8 cellular contexts compared by ENCODE assay signal in the genomic region with DNA sequence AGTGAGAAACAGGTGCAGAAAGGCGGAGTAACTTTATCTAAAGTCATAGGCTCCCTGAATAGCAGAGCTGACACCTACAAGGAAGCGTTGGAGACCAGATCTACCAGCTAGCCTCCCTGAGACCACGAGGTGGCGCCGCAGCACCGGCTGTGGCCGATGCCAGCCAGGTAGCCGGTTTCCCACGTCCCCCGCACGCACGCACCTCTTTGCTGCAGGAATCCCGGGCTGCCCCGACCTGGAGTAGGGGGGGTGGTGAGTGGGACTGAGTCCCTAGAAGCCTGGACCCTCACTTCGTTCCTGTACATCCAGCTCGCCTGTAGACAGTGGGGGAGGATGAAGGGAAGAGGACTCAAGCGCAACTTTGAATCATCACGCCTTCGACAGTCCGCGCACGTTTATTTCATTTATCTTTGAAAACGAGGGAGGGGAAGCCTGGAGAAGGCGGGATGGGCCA. TPM values are rescaled to one million over a fixed set of nuclear protein-coding genes. Genes with fewer than 3 reads are reported as not detected.
A peak's percentile ranks its signal among the peaks of the same experiment; 100 is the strongest.
DNase-seq lines count a peak whose midpoint lies in the region; ATAC-seq and TF ChIP-seq lines count a peak whose summit lies in the region.

No MANE protein-coding gene starts in this region.

- peaks cover 13% of the 10 kb centered on the region for H3K4me1 ChIP-seq in neuron (ENCODE audit: insufficient read depth, low read length)

- H2AFZ ChIP-seq in neuron (ENCODE audit: low read depth, low read length), result no peak overlapping the region

- H3K4me1 Mint-ChIP-seq in stimulated activated naive CD8-positive, alpha-beta T cell treated with anti-CD3 and anti-CD28 coated beads, Interleukin-15, amount 100 ng/mL, for 72 hours, result peaks cover 37% of the 10 kb centered on the region

- no peaks in the 10 kb centered on the region for H3K9me3 Mint-ChIP-seq in stimulated activated naive CD8-positive, alpha-beta T cell treated with anti-CD3 and anti-CD28 coated beads, Interleukin-15, amount 100 ng/mL, for 72 hours

- H3K27ac Mint-ChIP-seq in stimulated activated naive CD8-positive, alpha-beta T cell treated with anti-CD3 and anti-CD28 coated beads, Interleukin-15, amount 100 ng/mL, for 72 hours, result no peak overlapping the region

- H3K27me3 Mint-ChIP-seq in stimulated activated naive CD8-positive, alpha-beta T cell treated with anti-CD3 and anti-CD28 coated beads, Interleukin-15, amount 100 ng/mL, for 72 hours, result peaks cover 82% of the 10 kb centered on the region

- peak overlapping the region; percentile 79 to 84 for H3K4me3 Mint-ChIP-seq in stimulated activated naive CD8-positive, alpha-beta T cell treated with anti-CD3 and anti-CD28 coated beads, Interleukin-15, amount 100 ng/mL, for 72 hours

- ATAC-seq in stimulated activated naive CD8-positive, alpha-beta T cell treated with anti-CD3 and anti-CD28 coated beads, Interleukin-15, amount 100 ng/mL, for 72 hours, result peak; percentile 65
- ATAC-seq in GM19467 (IDR thresholded peaks at IDR 0.05; ENCODE audit: unreplicated experiment), result no peak

- in situ Hi-C loops in SK-MEL-5 (cut with HindIII; ENCODE audit: low pct_unique_long_range_greater_than_20kb, low sequenced_read_pairs), result no loop called here

- POLR2A ChIA-PET in GM10248 (lab: Yijun Ruan, JAX), result interaction anchor here (0.5 kb wide), 1 partner anchor 121 kb away, joined by 5 read pairs; no protein-coding TSS in a partner anchor

- peak; percentile 98 for TF ChIP-seq CTCF in GM10248 (IDR thresholded peaks at IDR 0.05; ENCODE audit: control extremely low read depth, extremely low read depth, low read depth, missing control alignments)
- peak; percentile 92 for TF ChIP-seq CTCF in LNCAP (IDR thresholded peaks at IDR 0.05)

- CTCF ChIA-PET in GM10248 (lab: Yijun Ruan, JAX), result interaction anchor here (0.6 to 19.9 kb wide), 81 partner anchors 10 to 406 kb away, joined by 3 to 566 read pairs (median 6); a partner anchor contains a TSS

- DNase-seq in GM10248 (ENCODE audit: extremely low spot score) (peak; percentile 86), SK-MEL-5 (ENCODE audit: low read depth, low spot score) (peak; percentile 69), foreskin melanocyte (peak; percentile 62)
- peak; percentile 74 for DNase-seq in activated gamma-delta T cell treated with anti-CD3 and anti-CD28 coated beads, Interleukin-2, amount 50 U/mL, for 16 hours (ENCODE audit: low read depth)
- peak; percentile 83 to 85 for DNase-seq in stimulated activated naive CD8-positive, alpha-beta T cell treated with anti-CD3 and anti-CD28 coated beads, Interleukin-15, amount 100 ng/mL, for 72 hours

- peak overlapping the region; percentile 1 for H3K4me3 ChIP-seq in neuron (ENCODE audit: low read length)

- no peaks in the 10 kb centered on the region for H3K9me3 ChIP-seq in neuron (ENCODE audit: low read length)

- no peaks in the 10 kb centered on the region for H3K36me3 ChIP-seq in neuron (ENCODE audit: insufficient read depth, low read length)

- peaks cover 67% of the 10 kb centered on the region for H3K27me3 ChIP-seq in neuron (ENCODE audit: insufficient read depth, low read length)

RNA-seq across cellular contexts. Expression of a gene that starts 3.7 kb away (rescaled TPM):
- total RNA-seq in SK-MEL-5 (2014; rRNA removed; shearing (Covaris generic)), result 0.58 and 0.69 TPM in 2 replicates
- 0.22 and 1.1 TPM in 2 replicates for polyA plus RNA-seq in SK-MEL-5 (2015; cell fraction: cytosol; rRNA removed)
- polyA plus RNA-seq in SK-MEL-5 (2015; cell fraction: nucleus; rRNA removed), result 0.38 and 1.7 TPM in 2 replicates

RNA-seq across cellular contexts. Expression of a gene that starts 11.5 kb away (rescaled TPM):
- not detected in 2 replicates for total RNA-seq in SK-MEL-5 (2014; rRNA removed; shearing (Covaris generic))
- polyA plus RNA-seq in SK-MEL-5 (2015; cell fraction: cytosol; rRNA removed), result not detected in 2 replicates
- polyA plus RNA-seq in SK-MEL-5 (2015; cell fraction: nucleus; rRNA removed), result not detected in 2 replicates

RNA-seq across cellular contexts. Expression of a gene that starts 15.5 kb away (rescaled TPM):
- 14.6 and 17.2 TPM in 2 replicates for total RNA-seq in SK-MEL-5 (2014; rRNA removed; shearing (Covaris generic))
- 30.0 and 38.4 TPM in 2 replicates for polyA plus RNA-seq in SK-MEL-5 (2015; cell fraction: cytosol; rRNA removed)
- 25.6 and 36.3 TPM in 2 replicates for polyA plus RNA-seq in SK-MEL-5 (2015; cell fraction: nucleus; rRNA removed)
